Comparison of ENCODE assay signal across 8 cellular contexts in the genomic region with DNA sequence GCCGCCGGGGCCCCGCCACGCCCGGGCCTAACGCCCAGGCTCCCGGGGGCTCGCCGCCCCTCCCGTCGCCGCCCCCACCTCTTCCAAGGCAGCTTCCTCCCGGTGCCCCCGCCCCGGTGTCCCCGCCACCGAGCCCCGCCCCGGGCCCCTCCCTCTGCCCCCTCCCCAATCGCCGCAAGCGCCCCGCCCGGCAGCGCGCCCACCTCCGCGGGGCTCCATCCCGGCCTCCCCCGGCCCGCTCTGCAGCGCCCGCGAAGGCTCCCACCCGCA. TPM values are rescaled to one million over a fixed set of nuclear protein-coding genes. Genes with fewer than 3 reads are reported as not detected.
DNase-seq lines count a peak whose midpoint lies in the region; ATAC-seq, FAIRE-seq and TF ChIP-seq lines count a peak whose summit lies in the region.

No MANE protein-coding gene starts in this region.

- no peaks in the 10 kb centered on the region for H3K27me3 Mint-ChIP-seq in activated T-helper 17 cell treated with anti-CD3 and anti-CD28 coated beads, Interleukin-2, amount 50 U/mL, for 72 hours

- H3K4me3 Mint-ChIP-seq in activated T-helper 17 cell treated with anti-CD3 and anti-CD28 coated beads, Interleukin-2, amount 50 U/mL, for 72 hours = peak overlapping the region; percentile 85

- peaks cover 4% of the 10 kb centered on the region for H3K36me3 ChIP-seq in A673 (ENCODE audit: insufficient read depth, low read length, poor library complexity, severe bottlenecking)

- FAIRE-seq in GM12892 (lab: Jason Lieb, UNC) = no peak

- no TSS peak for BruUV-seq in A673 (replicated peaks; lab: Mats Ljungman, UMichigan)

- DNase-seq in A673 (ENCODE audit: low spot score) (no peak), sciatic nerve (ENCODE audit: low spot score) (no peak), GM12892 (ENCODE audit: insufficient read length) (no peak)
- peak in 2 of 3 experiments; percentile 11 to 30 for DNase-seq in stimulated activated CD4-positive, alpha-beta T cell treated with anti-CD3 and anti-CD28 coated beads, TNF-alpha, amount 100 ng/mL, for 24 hours (ENCODE audit: low read depth in 3 of 3)

- ATAC-seq in GM18907 (IDR thresholded peaks at IDR 0.05; ENCODE audit: unreplicated experiment) = peak; percentile 33
- ATAC-seq in HG03280 (IDR thresholded peaks at IDR 0.05; ENCODE audit: unreplicated experiment) = peak; percentile 32
- ATAC-seq in activated T-helper 17 cell treated with anti-CD3 and anti-CD28 coated beads, Interleukin-2, amount 50 U/mL, for 72 hours (replicated peaks) = peak; percentile 31
- ATAC-seq in sciatic nerve = no peak

- no peaks in the 10 kb centered on the region for H3K27me3 ChIP-seq in A673 (replicated peaks; ENCODE audit: insufficient read depth, low read depth, low read length, poor library complexity)

- no peaks in the 10 kb centered on the region for H3K36me3 Mint-ChIP-seq in activated T-helper 17 cell treated with anti-CD3 and anti-CD28 coated beads, Interleukin-2, amount 50 U/mL, for 72 hours (ENCODE audit: low read depth)

- intact Hi-C loops in A673 (cut with micrococcal nuclease; ENCODE audit: unreplicated experiment) = no loop called here
- intact Hi-C loops in sciatic nerve (cut with DNase I) = no loop called here

- no peaks in the 10 kb centered on the region for H3K9me3 ChIP-seq in A673 (ENCODE audit: low read depth, low read length, poor library complexity, severe bottlenecking)

- no peak for TF ChIP-seq POLR2A in GM12892 (IDR thresholded peaks at IDR 0.05; ENCODE audit: low read depth, low read length)

- CTCF ChIA-PET in A673 (lab: Charles Lee) = no interaction called here

- peak overlapping the region; percentile 87 for H3K27ac ChIP-seq in A673 (ENCODE audit: low read depth, low read length, poor library complexity, severe bottlenecking)

- POLR2A ChIA-PET in A673 (lab: Charles Lee; ENCODE audit: low non-redundant PET) = no interaction called here

- H3K4me3 ChIP-seq in A673 (ENCODE audit: low read depth, low read length, poor library complexity, severe bottlenecking) (peak overlapping the region; percentile 98), iPS-11a (ENCODE audit: low read depth, low read length) (peak overlapping the region; percentile 81)

- H3K9me3 Mint-ChIP-seq in activated T-helper 17 cell treated with anti-CD3 and anti-CD28 coated beads, Interleukin-2, amount 50 U/mL, for 72 hours = no peaks in the 10 kb centered on the region

- H3K27ac Mint-ChIP-seq in activated T-helper 17 cell treated with anti-CD3 and anti-CD28 coated beads, Interleukin-2, amount 50 U/mL, for 72 hours = no peak overlapping the region

- TF ChIP-seq CTCF in A673 (conservative IDR thresholded peaks at IDR 0.05; ENCODE audit: low read depth, low read length) = no peak

- peaks cover 18% of the 10 kb centered on the region for H3K4me1 ChIP-seq in A673 (ENCODE audit: insufficient read depth, low read length, poor library complexity, severe bottlenecking)

- H3K4me1 Mint-ChIP-seq in activated T-helper 17 cell treated with anti-CD3 and anti-CD28 coated beads, Interleukin-2, amount 50 U/mL, for 72 hours = peaks cover 5% of the 10 kb centered on the region

RNA-seq across cellular contexts. Expression of gene STK25, which starts 0.2 kb away (rescaled TPM):
- total RNA-seq in A673 (2021) = 171 and 190 TPM in 2 replicates
- total RNA-seq in activated T-helper 17 cell treated with anti-CD3 and anti-CD28 coated beads, Interleukin-2, amount 50 U/mL, for 72 hours = 10 to 100 TPM; 86.7 to 87.8 TPM
- 125 TPM for total RNA-seq in sciatic nerve
- 83.1 TPM for polyA plus RNA-seq in GM12892 (2012; ENCODE audit: missing spikeins)

RNA-seq across cellular contexts. Expression of gene BOK, which starts 50.4 kb away (rescaled TPM):
- total RNA-seq in A673 (2021) = 2.7 and 4.0 TPM in 2 replicates
- under 1 TPM in 1 of 2 donors, not detected in 1; 0.16 TPM for total RNA-seq in activated T-helper 17 cell treated with anti-CD3 and anti-CD28 coated beads, Interleukin-2, amount 50 U/mL, for 72 hours
- total RNA-seq in sciatic nerve = 31.1 TPM
- polyA plus RNA-seq in GM12892 (2012; ENCODE audit: missing spikeins) = 0.08 TPM

Comparison
In these comparisons a context has a peak if more than half of its experiments do, and no peak if none do; other contexts are left out.
1. DNase-seq: peak in stimulated activated CD4-positive, alpha-beta T cell treated with anti-CD3 and anti-CD28 coated beads, TNF-alpha, amount 100 ng/mL, for 24 hours (2 of 3); none in A673 (single experiment), sciatic nerve (single experiment) and GM12892 (single experiment).